ENCODE assay signal across 8 cellular contexts in the genomic region with DNA sequence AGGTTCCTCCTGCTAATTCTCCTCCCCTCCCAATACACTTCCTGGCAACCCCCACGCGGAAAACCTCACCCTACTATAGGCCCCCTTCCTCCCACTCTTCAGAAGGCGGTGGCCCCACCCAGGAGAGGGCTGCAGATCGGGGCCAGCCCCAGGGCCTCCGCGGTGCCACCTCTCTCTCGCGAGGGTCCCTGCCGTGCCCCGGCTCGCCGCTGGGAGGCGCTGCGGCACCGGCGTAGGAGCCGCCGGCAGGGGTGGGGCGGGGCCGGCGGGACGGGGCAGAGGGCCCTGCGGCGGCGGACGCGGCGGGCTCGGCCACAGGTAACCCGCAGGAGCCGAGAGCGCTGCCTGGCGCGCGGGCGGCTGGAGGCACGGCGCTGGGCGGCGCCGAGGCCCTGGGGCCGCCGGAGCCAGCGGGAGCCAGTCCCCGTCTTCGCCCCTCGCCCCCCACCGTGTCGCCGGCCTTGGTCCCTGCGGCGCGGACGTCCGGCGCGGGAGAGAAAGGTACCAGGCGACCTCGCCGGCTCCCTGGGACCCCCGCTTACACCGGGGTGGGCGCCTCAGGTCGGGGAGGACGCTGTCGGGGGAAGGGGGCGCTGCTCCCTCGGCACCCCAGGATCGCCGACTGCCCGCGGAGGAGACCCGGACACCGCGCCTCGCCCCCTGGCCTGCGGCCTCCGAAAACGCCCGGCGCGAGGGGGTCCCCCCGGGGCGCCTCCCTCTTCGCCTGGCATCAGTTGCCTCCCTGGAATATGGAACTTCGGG. TPM values are rescaled to one million over a fixed set of nuclear protein-coding genes. Genes with fewer than 3 reads are reported as not detected.
A peak's percentile ranks its signal among the peaks of the same experiment; 100 is the strongest.
DNase-seq lines count a peak whose midpoint lies in the region; ATAC-seq and TF ChIP-seq lines count a peak whose summit lies in the region.

Gene ANKRD6 (plus strand): TSS at position 278 of the 762 bp plus-strand sequence. CDS start 133,825 bp downstream, outside the sequence.

- H3K27ac ChIP-seq in ovary, result peak within 1 kb of the TSS; percentile 35 to 47
- peak within 1 kb of the TSS; percentile 76 to 79 for H3K27ac ChIP-seq in tibial artery

- peak; percentile 90 for ATAC-seq in GM21526 (IDR thresholded peaks at IDR 0.05; ENCODE audit: low FRiP score, unreplicated experiment)

- peak; percentile 88 for DNase-seq in DMS53 (lab: John Stamatoyannopoulos, UW)
- peak; percentile 75 for DNase-seq in HuH-7.5 (ENCODE audit: low spot score)
- peak; percentile 62 for DNase-seq in SK-MEL-5 (ENCODE audit: low read depth, low spot score)
- peak; percentile 77 for DNase-seq in activated naive CD4-positive, alpha-beta T cell treated with anti-CD3 and anti-CD28 coated beads for 36 hours
- peak; percentile 93 for DNase-seq in glutamatergic neuron
- DNase-seq in ovary, result peak; percentile 68 to 89 (median 83)
- peak; percentile 76 to 81 for DNase-seq in tibial artery

- no peaks in the 10 kb centered on the region for H3K27me3 ChIP-seq in ovary
- no peaks in the 10 kb centered on the region for H3K27me3 ChIP-seq in tibial artery

- H3K27me3 Mint-ChIP-seq in activated naive CD4-positive, alpha-beta T cell treated with anti-CD3 and anti-CD28 coated beads for 36 hours (ENCODE audit: low read depth), result no peaks in the 10 kb centered on the region
- H3K27me3 Mint-ChIP-seq in glutamatergic neuron (ENCODE audit: unreplicated experiment), result peaks cover under 1% of the 10 kb centered on the region

- in situ Hi-C loops in SK-MEL-5 (cut with HindIII; ENCODE audit: low pct_unique_long_range_greater_than_20kb, low sequenced_read_pairs), result loop anchor here (25.0 kb wide), 1 partner anchor 204 kb away; the partner anchor contains the start of gene LYRM2

- CTCF ChIA-PET in activated naive CD4-positive, alpha-beta T cell treated with anti-CD3 and anti-CD28 coated beads for 36 hours (lab: Charles Lee), result interaction anchor here (0.6 to 3.7 kb wide), 34 partner anchors 9 to 336 kb away, joined by 3 to 43 read pairs (median 4); partner anchors contain the start of genes LYRM2 and RRAGD

- intact Hi-C loops in activated naive CD4-positive, alpha-beta T cell treated with anti-CD3 and anti-CD28 coated beads for 36 hours (cut with micrococcal nuclease), result loop anchor here (1.0 to 2.0 kb wide), 5 partner anchors 21 to 1046 kb away; partner anchors contain the start of genes LYRM2 and RRAGD
- intact Hi-C loops in ovary (cut with DNase I), result loop anchor here (5.0 to 10.0 kb wide), 2 partner anchors 179 to 182 kb away; no protein-coding TSS in a partner anchor
- intact Hi-C loops in tibial artery (cut with DNase I; ENCODE audit: low total_unique reads), result loop anchor here (1.0 kb wide), 1 partner anchor 177 kb away; no protein-coding TSS in a partner anchor

- H3K4me3 ChIP-seq in ovary, result peak within 1 kb of the TSS; percentile 72
- H3K4me3 ChIP-seq in tibial artery, result peak within 1 kb of the TSS; percentile 76 to 94

- H3K4me1 ChIP-seq in ovary (ENCODE audit: insufficient read depth), result peaks cover 11% of the 10 kb centered on the region
- H3K4me1 ChIP-seq in tibial artery, result peaks cover 0 to 23% (median 9%) of the 10 kb centered on the region in 4 donors

- WGBS in ovary, 3 donors, result 0% methylated on average over 72 to 86 of the region's 86 CpGs

- H3K36me3 ChIP-seq in ovary (no peaks in the 10 kb centered on the region), tibial artery (no peaks in the 10 kb centered on the region)

- peak within 1 kb of the TSS; percentile 69 for H3K4me3 Mint-ChIP-seq in activated naive CD4-positive, alpha-beta T cell treated with anti-CD3 and anti-CD28 coated beads for 36 hours
- H3K4me3 Mint-ChIP-seq in glutamatergic neuron (ENCODE audit: unreplicated experiment), result peak within 1 kb of the TSS; percentile 82

- TF ChIP-seq EP300 in ovary (IDR thresholded peaks at IDR 0.05), result no peak

- H3K9me3 Mint-ChIP-seq in activated naive CD4-positive, alpha-beta T cell treated with anti-CD3 and anti-CD28 coated beads for 36 hours, result no peaks in the 10 kb centered on the region
- no peaks in the 10 kb centered on the region for H3K9me3 Mint-ChIP-seq in glutamatergic neuron (ENCODE audit: unreplicated experiment)

- TF ChIP-seq POLR2A in ovary (IDR thresholded peaks at IDR 0.05), result no peak

- H3K36me3 Mint-ChIP-seq in activated naive CD4-positive, alpha-beta T cell treated with anti-CD3 and anti-CD28 coated beads for 36 hours (ENCODE audit: low read depth), result no peaks in the 10 kb centered on the region
- H3K36me3 Mint-ChIP-seq in glutamatergic neuron (ENCODE audit: unreplicated experiment), result no peaks in the 10 kb centered on the region

- TF ChIP-seq CTCF in glutamatergic neuron (IDR thresholded peaks at IDR 0.05; ENCODE audit: partially characterized antibody, unreplicated experiment) (peak; percentile 85), ovary (IDR thresholded peaks at IDR 0.05) (peak; percentile 62 to 96 (median 96)), tibial artery (IDR thresholded peaks at IDR 0.05) (peak; percentile 83 to 98)

- no peaks in the 10 kb centered on the region for H3K9me3 ChIP-seq in ovary
- no peaks in the 10 kb centered on the region for H3K9me3 ChIP-seq in tibial artery

- H3K4me1 Mint-ChIP-seq in activated naive CD4-positive, alpha-beta T cell treated with anti-CD3 and anti-CD28 coated beads for 36 hours (ENCODE audit: low read depth), result peaks cover 10% of the 10 kb centered on the region
- H3K4me1 Mint-ChIP-seq in glutamatergic neuron (ENCODE audit: low read depth, unreplicated experiment), result peaks cover 5% of the 10 kb centered on the region

- H3K27ac Mint-ChIP-seq in activated naive CD4-positive, alpha-beta T cell treated with anti-CD3 and anti-CD28 coated beads for 36 hours, result no peak within 1 kb of the TSS
- no peak within 1 kb of the TSS for H3K27ac Mint-ChIP-seq in glutamatergic neuron (ENCODE audit: unreplicated experiment)

RNA-seq across cellular contexts. Expression of gene ANKRD6, which starts in this region (rescaled TPM):
- 19.3 and 28.1 TPM in 2 replicates for total RNA-seq in SK-MEL-5 (2014; rRNA removed; shearing (Covaris generic))
- polyA plus RNA-seq in SK-MEL-5 (2015; cell fraction: cytosol; rRNA removed), result 15.1 and 16.9 TPM in 2 replicates
- 55.4 and 89.5 TPM in 2 replicates for polyA plus RNA-seq in SK-MEL-5 (2015; cell fraction: nucleus; rRNA removed)
- 1 to 10 TPM; 1.5 to 1.6 TPM for total RNA-seq in activated naive CD4-positive, alpha-beta T cell treated with anti-CD3 and anti-CD28 coated beads for 36 hours
- total RNA-seq in glutamatergic neuron (ENCODE audit: unreplicated experiment) (31.9 TPM), ovary (10 to 100 TPM; 24.0 to 50.1 (median 28.5) TPM)
- polyA plus RNA-seq in ovary, result 10 to 100 TPM; 14.7 to 19.8 TPM

Comparison
In these comparisons a context has a peak if more than half of its experiments do, and no peak if none do; other contexts are left out.
1. Peak in every context shown above with its lines: DNase-seq, ATAC-seq, H3K4me3 ChIP-seq and H3K27ac ChIP-seq.